22 cellular contexts compared by ENCODE assay signal in genomic region chr17:57317016-57317415, GRCh38.
"Had no signal": no experiment of that assay in that cellular context is flagged by ENCODE, and none has a peak within 500 bp of the region (broad histone marks: within the 10 kb centered on the region; RNA-seq: fewer than 3 reads in every experiment).

No MANE protein-coding gene starts in this region.

- H3K27me3 ChIP-seq: adrenal gland, SJSA1 had no signal

- H3K9me3 Mint-ChIP-seq: activated naive CD8-positive, alpha-beta T cell treated with anti-CD3 and anti-CD28 coated beads, Interleukin-2, amount 10 ng/mL, durations not matched to agents 7 days and 5 days had no signal

- DNase-seq: activated CD4-positive, alpha-beta T cell treated with anti-CD3 and anti-CD28 coated beads for 48 hours; activated CD4-positive, alpha-beta T cell treated with anti-CD3 and anti-CD28 coated beads, Interleukin-2, amount 50 U/mL, for 4 hours; activated CD4-positive, CD25-positive, alpha-beta regulatory T cell treated with anti-CD3 and anti-CD28 coated beads, Interleukin-2, amount 50 U/mL, for 72 hours; activated CD8-positive, alpha-beta memory T cell treated with anti-CD3 and anti-CD28 coated beads, Interleukin-2, amount 50 U/mL, for 48 hours; activated CD8-positive, alpha-beta T cell treated with anti-CD3 and anti-CD28 coated beads, Interleukin-2, amount 10 ng/mL, durations not matched to agents 7 days and 5 days; activated naive CD4-positive, alpha-beta T cell treated with anti-CD3 and anti-CD28 coated beads, Interleukin-2, amount 50 U/mL, for 16 hours; activated naive CD8-positive, alpha-beta T cell treated with anti-CD3 and anti-CD28 coated beads, Interleukin-2, amount 10 ng/mL, durations not matched to agents 7 days and 5 days; activated T-cell treated with anti-CD3 and anti-CD28 coated beads, Interleukin-2, amount 50 U/mL, for 1 hour; adrenal gland; aorta; central memory CD4-positive, alpha-beta T cell; Kasumi-1; KBM-7; NCI-H1048; NCI-H1930; NCI-H526; NCI-H82; SHP77; SW 1271 had no signal

- H3K36me3 ChIP-seq: adrenal gland, SJSA1 had no signal

- H3K27ac Mint-ChIP-seq: activated CD8-positive, alpha-beta T cell treated with anti-CD3 and anti-CD28 coated beads, Interleukin-2, amount 10 ng/mL, durations not matched to agents 7 days and 5 days; activated naive CD8-positive, alpha-beta T cell treated with anti-CD3 and anti-CD28 coated beads, Interleukin-2, amount 10 ng/mL, durations not matched to agents 7 days and 5 days had no signal

- H3K9me3 ChIP-seq: adrenal gland, SJSA1 had no signal

- H3K27ac ChIP-seq: SJSA1 had no signal

- H3K4me3 ChIP-seq: adrenal gland, SJSA1 had no signal

- H3K4me3 Mint-ChIP-seq: activated CD8-positive, alpha-beta T cell treated with anti-CD3 and anti-CD28 coated beads, Interleukin-2, amount 10 ng/mL, durations not matched to agents 7 days and 5 days; activated naive CD8-positive, alpha-beta T cell treated with anti-CD3 and anti-CD28 coated beads, Interleukin-2, amount 10 ng/mL, durations not matched to agents 7 days and 5 days had no signal

- H3K4me1 ChIP-seq: SJSA1 had no signal

- H3K27me3 Mint-ChIP-seq: activated naive CD8-positive, alpha-beta T cell treated with anti-CD3 and anti-CD28 coated beads, Interleukin-2, amount 10 ng/mL, durations not matched to agents 7 days and 5 days had no signal

- FAIRE-seq: bronchial epithelial cell, RCC 7860 had no signal
